23 cellular contexts compared by ENCODE assay signal in the genomic region with DNA sequence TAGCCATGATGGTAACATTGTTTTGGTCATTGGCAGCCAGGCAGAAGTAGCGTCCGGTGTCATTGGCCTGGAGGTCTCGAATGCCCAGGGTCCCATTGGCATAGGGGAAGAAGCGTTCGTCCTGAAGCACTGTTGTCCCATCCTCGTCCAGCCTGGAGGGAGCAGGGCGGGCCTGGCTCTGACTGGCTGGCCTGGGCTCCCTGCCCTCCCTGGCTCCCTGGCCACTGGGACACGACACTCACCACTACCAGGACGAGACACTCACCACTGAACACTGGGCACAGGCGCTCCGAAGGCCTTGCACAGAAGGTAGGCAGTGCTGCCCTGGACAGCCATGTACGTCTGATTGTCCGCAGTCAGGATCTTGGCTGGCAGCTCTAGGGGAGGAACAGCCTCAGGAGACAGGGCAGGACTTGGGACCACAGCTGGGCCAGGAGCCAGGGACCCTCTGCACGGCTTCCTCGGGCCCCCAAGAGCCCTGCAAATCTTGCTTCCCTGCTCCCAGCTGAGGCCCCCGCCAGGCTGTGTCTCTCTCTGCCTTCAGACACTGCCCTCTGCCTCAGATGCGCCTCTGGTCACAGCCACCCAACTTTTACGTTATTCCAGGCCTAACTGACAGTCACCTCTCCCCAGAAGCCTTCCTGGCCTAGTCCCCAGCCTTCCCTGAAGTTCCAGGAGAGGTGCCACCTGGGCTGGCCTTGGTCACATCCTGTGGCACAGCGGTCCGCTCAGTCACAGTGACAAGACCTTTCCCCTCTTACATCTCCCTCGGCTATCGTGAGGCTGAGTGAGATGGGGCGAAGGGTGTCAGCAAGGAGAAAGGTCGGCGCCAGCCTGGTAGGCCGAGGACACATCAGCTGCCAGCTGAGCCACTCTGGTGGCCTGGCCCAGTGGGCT. TPM values are rescaled to one million over a fixed set of nuclear protein-coding genes. Genes with fewer than 3 reads are reported as not detected.
DNase-seq lines count a peak whose midpoint lies in the region; ATAC-seq and TF ChIP-seq lines count a peak whose summit lies in the region.
"Had no signal": no experiment of that assay in that cellular context is flagged by ENCODE, and none has a peak within 500 bp of the region (broad histone marks: within the 10 kb centered on the region; RNA-seq: fewer than 3 reads in every experiment).

No MANE protein-coding gene starts in this region.

- DNase-seq in natural killer cell treated with Interleukin-12 subunit alpha and Interleukin-12 subunit beta and Interleukin-15 and Interleukin-18, amount 100 ng/mL, for 72 hours (ENCODE audit: low spot score), result peak; percentile 37
- no peak for DNase-seq in natural killer cell
- DNase-seq in GM19238 (ENCODE audit: insufficient read length, low spot score), result peak; percentile 1
- DNase-seq in neuronal stem cell (ENCODE audit: low spot score), result no peak
- DNase-seq in erythroblast (lab: John Stamatoyannopoulos, UW), result no peak
- DNase-seq in activated CD8-positive, alpha-beta memory T cell treated with anti-CD3 and anti-CD28 coated beads, Interleukin-2, amount 50 U/mL, for 48 hours, result no peak
- DNase-seq: ACHN; BE2C; C1 segment of cervical spinal cord; CD4-positive, CD25-positive, alpha-beta regulatory T cell; CD8-positive, alpha-beta memory T cell; COR-L47; DMS 273 treated with DMSO at 0.1 percent for 48 hours; DMS53; DND-41; EL; GM23248; HCEC 1CT had no signal

- no peaks in the 10 kb centered on the region for H3K4me1 Mint-ChIP-seq in natural killer cell treated with Interleukin-12 subunit alpha and Interleukin-12 subunit beta and Interleukin-15 and Interleukin-18, amount 100 ng/mL, for 72 hours (ENCODE audit: low read depth in 2 of 2)
- no peaks in the 10 kb centered on the region for H3K4me1 Mint-ChIP-seq in natural killer cell
- H3K4me1 Mint-ChIP-seq: CD4-positive, CD25-positive, alpha-beta regulatory T cell; CD8-positive, alpha-beta memory T cell had no signal

- no peak overlapping the region for H3K14ac ChIP-seq in neuronal stem cell (ENCODE audit: low read length)

- ATAC-seq in natural killer cell treated with Interleukin-12 subunit alpha and Interleukin-12 subunit beta and Interleukin-15 and Interleukin-18, amount 100 ng/mL, for 72 hours, result no peak
- ATAC-seq in natural killer cell (no peak), HG02678 (IDR thresholded peaks at IDR 0.05; ENCODE audit: unreplicated experiment) (no peak)
- ATAC-seq: GM12878 had no signal

- peaks cover 0 to 15% (median 0%) of the 10 kb centered on the region in 3 experiments for H3K27me3 ChIP-seq in neuronal stem cell (ENCODE audit: control insufficient read depth in 3 of 3, insufficient read depth in 3 of 3, low read depth in 1 of 3, low read length in 3 of 3)
- H3K27me3 ChIP-seq: BE2C had no signal

- no peak overlapping the region for H2BK5ac ChIP-seq in neuronal stem cell (ENCODE audit: low read length)

- no peak overlapping the region for H3K27ac Mint-ChIP-seq in natural killer cell treated with Interleukin-12 subunit alpha and Interleukin-12 subunit beta and Interleukin-15 and Interleukin-18, amount 100 ng/mL, for 72 hours
- H3K27ac Mint-ChIP-seq in natural killer cell, result no peak overlapping the region
- H3K27ac Mint-ChIP-seq: CD4-positive, CD25-positive, alpha-beta regulatory T cell; CD8-positive, alpha-beta memory T cell had no signal

- no peaks in the 10 kb centered on the region for H3K9me3 Mint-ChIP-seq in natural killer cell treated with Interleukin-12 subunit alpha and Interleukin-12 subunit beta and Interleukin-15 and Interleukin-18, amount 100 ng/mL, for 72 hours
- no peaks in the 10 kb centered on the region for H3K9me3 Mint-ChIP-seq in natural killer cell
- H3K9me3 Mint-ChIP-seq: CD8-positive, alpha-beta memory T cell had no signal

- WGBS in neuronal stem cell (ENCODE audit: extremely low coverage in 2 of 2, insufficient read length in 2 of 2, insufficient replicate concordance in 1 of 2), 2 donors, result no CpG with 5 or more reads among the region's 26 CpGs

- H3K36me3 ChIP-seq in neuronal stem cell (replicated peaks in 1 of 2; ENCODE audit: control insufficient read depth in 2 of 2, insufficient read depth in 2 of 2, low read length in 2 of 2), result peaks cover 0 to 46% of the 10 kb centered on the region in 2 donors

- peak overlapping the region; percentile 48 for H3K18ac ChIP-seq in neuronal stem cell (ENCODE audit: low read length)

- no peak overlapping the region for H2BK15ac ChIP-seq in neuronal stem cell (ENCODE audit: low read length)

- no peak overlapping the region for H4K91ac ChIP-seq in neuronal stem cell (ENCODE audit: low read depth, low read length, poor library complexity)

- H2AK5ac ChIP-seq in neuronal stem cell (ENCODE audit: low read depth, low read length), result no peak overlapping the region

- no peak overlapping the region for H3K4me2 ChIP-seq in neuronal stem cell (ENCODE audit: insufficient read depth, low read length, poor library complexity, severe bottlenecking)

- no peak overlapping the region for H3K27ac ChIP-seq in neuronal stem cell (replicated peaks; ENCODE audit: low read length)
- H3K27ac ChIP-seq: GM23248, HL-60 had no signal

- no peak overlapping the region for H3K4me3 Mint-ChIP-seq in natural killer cell treated with Interleukin-12 subunit alpha and Interleukin-12 subunit beta and Interleukin-15 and Interleukin-18, amount 100 ng/mL, for 72 hours
- H3K4me3 Mint-ChIP-seq in natural killer cell, result no peak overlapping the region
- H3K4me3 Mint-ChIP-seq: CD4-positive, CD25-positive, alpha-beta regulatory T cell; CD8-positive, alpha-beta memory T cell had no signal

- TF ChIP-seq POLR2A in erythroblast (IDR thresholded peaks at IDR 0.05; ENCODE audit: low read length), result no peak

- no peaks in the 10 kb centered on the region for H3K9me3 ChIP-seq in neuronal stem cell (replicated peaks in 1 of 2; ENCODE audit: control insufficient read depth in 2 of 2, insufficient read depth in 1 of 2, low read depth in 1 of 2, low read length in 2 of 2)
- H3K9me3 ChIP-seq: BE2C had no signal

- no peak overlapping the region for H3K4ac ChIP-seq in neuronal stem cell (ENCODE audit: low read length)

- H2BK120ac ChIP-seq in neuronal stem cell (ENCODE audit: low read depth, low read length), result no peak overlapping the region

- peaks cover 0 to 6% of the 10 kb centered on the region in 2 donors for H3K27me3 Mint-ChIP-seq in natural killer cell treated with Interleukin-12 subunit alpha and Interleukin-12 subunit beta and Interleukin-15 and Interleukin-18, amount 100 ng/mL, for 72 hours
- H3K27me3 Mint-ChIP-seq in natural killer cell (ENCODE audit: low read depth in 2 of 2), result peaks cover 5 to 19% of the 10 kb centered on the region in 2 donors
- H3K27me3 Mint-ChIP-seq: CD4-positive, CD25-positive, alpha-beta regulatory T cell had no signal

- no peak overlapping the region for H3K4me3 ChIP-seq in neuronal stem cell (ENCODE audit: low read length in 2 of 2)
- H3K4me3 ChIP-seq: GM12878, GM23248 had no signal

- H3K23ac ChIP-seq in neuronal stem cell (ENCODE audit: low read depth, low read length, poor library complexity), result no peak overlapping the region

- no peak overlapping the region for H2BK12ac ChIP-seq in neuronal stem cell (ENCODE audit: low read length)

- H3K9ac ChIP-seq in neuronal stem cell (ENCODE audit: low read depth, low read length, poor library complexity), result no peak overlapping the region
- H3K9ac ChIP-seq: GM23248 had no signal

- peaks cover 15 to 17% of the 10 kb centered on the region in 2 donors for H3K4me1 ChIP-seq in neuronal stem cell (ENCODE audit: control insufficient read depth in 2 of 2, insufficient read depth in 1 of 2, low read depth in 1 of 2, low read length in 2 of 2)

- no peaks in the 10 kb centered on the region for H3K79me1 ChIP-seq in neuronal stem cell (ENCODE audit: low read depth, low read length)

- no peak for TF ChIP-seq CTCF in natural killer cell (IDR thresholded peaks at IDR 0.05)

- no peaks in the 10 kb centered on the region for H3K36me3 Mint-ChIP-seq in natural killer cell treated with Interleukin-12 subunit alpha and Interleukin-12 subunit beta and Interleukin-15 and Interleukin-18, amount 100 ng/mL, for 72 hours
- no peaks in the 10 kb centered on the region for H3K36me3 Mint-ChIP-seq in natural killer cell
- H3K36me3 Mint-ChIP-seq: CD4-positive, CD25-positive, alpha-beta regulatory T cell; CD8-positive, alpha-beta memory T cell had no signal

- no peak overlapping the region for H4K8ac ChIP-seq in neuronal stem cell (ENCODE audit: low read depth, low read length)

- H2AFZ ChIP-seq in neuronal stem cell (ENCODE audit: low read length), result no peak overlapping the region
- H2AFZ ChIP-seq: GM23248 had no signal

- intact Hi-C loops in natural killer cell (cut with micrococcal nuclease), result no loop called here

RNA-seq across cellular contexts. Expression of gene L1CAM, which starts 17.1 kb away (rescaled TPM):
- 1 to 10 TPM in 1 of 2 donors, under 1 TPM in 1; 0.74 to 1.2 TPM for total RNA-seq in natural killer cell treated with Interleukin-12 subunit alpha and Interleukin-12 subunit beta and Interleukin-15 and Interleukin-18, amount 100 ng/mL, for 72 hours
- total RNA-seq in natural killer cell, result under 1 TPM in 2 of 3 donors, not detected in 1; 0.23 to 0.98 TPM
- 1.6 TPM for polyA plus RNA-seq in neuronal stem cell (2013, experiment 1 of 2)
- 1.7 TPM for polyA plus RNA-seq in neuronal stem cell (2013, experiment 2 of 2)

RNA-seq across cellular contexts. Expression of gene AVPR2, which starts 35.6 kb away (rescaled TPM):
- not detected for total RNA-seq in natural killer cell treated with Interleukin-12 subunit alpha and Interleukin-12 subunit beta and Interleukin-15 and Interleukin-18, amount 100 ng/mL, for 72 hours
- not detected for total RNA-seq in natural killer cell
- not detected for polyA plus RNA-seq in neuronal stem cell (2013, experiment 1 of 2)
- polyA plus RNA-seq in neuronal stem cell (2013, experiment 2 of 2), result not detected
- total RNA-seq: CD4-positive, CD25-positive, alpha-beta regulatory T cell; CD8-positive, alpha-beta memory T cell; G401; GM12878; GM23248; HT1080 had no signal
- polyA plus RNA-seq: CD4-positive, CD25-positive, alpha-beta regulatory T cell; CD8-positive, alpha-beta memory T cell; GM23248 had no signal

RNA-seq across cellular contexts. Expression of gene PDZD4, which starts 38.5 kb away (rescaled TPM):
- total RNA-seq in natural killer cell treated with Interleukin-12 subunit alpha and Interleukin-12 subunit beta and Interleukin-15 and Interleukin-18, amount 100 ng/mL, for 72 hours, result 1 to 10 TPM; 2.2 to 2.7 TPM
- total RNA-seq in natural killer cell, result 100 to 1,000 TPM; 101 to 177 (median 157) TPM
- polyA plus RNA-seq in neuronal stem cell (2013, experiment 1 of 2), result 13.1 TPM
- 12.8 TPM for polyA plus RNA-seq in neuronal stem cell (2013, experiment 2 of 2)
- total RNA-seq: GM23248 had no signal
- polyA plus RNA-seq: CD4-positive, CD25-positive, alpha-beta regulatory T cell; GM23248 had no signal

RNA-seq across cellular contexts. Expression of gene ARHGAP4, which starts 57.2 kb away (rescaled TPM):
- 100 to 1,000 TPM; 155 to 276 TPM for total RNA-seq in natural killer cell treated with Interleukin-12 subunit alpha and Interleukin-12 subunit beta and Interleukin-15 and Interleukin-18, amount 100 ng/mL, for 72 hours
- 100 to 1,000 TPM; 352 to 398 (median 384) TPM for total RNA-seq in natural killer cell
- polyA plus RNA-seq in neuronal stem cell (2013, experiment 1 of 2), result 5.4 TPM
- 4.9 TPM for polyA plus RNA-seq in neuronal stem cell (2013, experiment 2 of 2)

Comparison
In these comparisons a context has a peak if more than half of its experiments do, and no peak if none do; other contexts are left out.
1. DNase-seq: peak in natural killer cell treated with Interleukin-12 subunit alpha and Interleukin-12 subunit beta and Interleukin-15 and Interleukin-18, amount 100 ng/mL, for 72 hours (single experiment) and GM19238 (single experiment); none in natural killer cell (single experiment), neuronal stem cell (single experiment), erythroblast (0 of 2) and activated CD8-positive, alpha-beta memory T cell treated with anti-CD3 and anti-CD28 coated beads, Interleukin-2, amount 50 U/mL, for 48 hours (single experiment).
2. RNA of gene PDZD4, which starts 38.5 kb away (total RNA-seq): 101 to 177 TPM in natural killer cell; 2.2 to 2.7 TPM in natural killer cell treated with Interleukin-12 subunit alpha and Interleukin-12 subunit beta and Interleukin-15 and Interleukin-18, amount 100 ng/mL, for 72 hours; every median in the first group is over 10 times any median in the second.